Comparison of ENCODE assay signal across 8 cellular contexts in the genomic region with DNA sequence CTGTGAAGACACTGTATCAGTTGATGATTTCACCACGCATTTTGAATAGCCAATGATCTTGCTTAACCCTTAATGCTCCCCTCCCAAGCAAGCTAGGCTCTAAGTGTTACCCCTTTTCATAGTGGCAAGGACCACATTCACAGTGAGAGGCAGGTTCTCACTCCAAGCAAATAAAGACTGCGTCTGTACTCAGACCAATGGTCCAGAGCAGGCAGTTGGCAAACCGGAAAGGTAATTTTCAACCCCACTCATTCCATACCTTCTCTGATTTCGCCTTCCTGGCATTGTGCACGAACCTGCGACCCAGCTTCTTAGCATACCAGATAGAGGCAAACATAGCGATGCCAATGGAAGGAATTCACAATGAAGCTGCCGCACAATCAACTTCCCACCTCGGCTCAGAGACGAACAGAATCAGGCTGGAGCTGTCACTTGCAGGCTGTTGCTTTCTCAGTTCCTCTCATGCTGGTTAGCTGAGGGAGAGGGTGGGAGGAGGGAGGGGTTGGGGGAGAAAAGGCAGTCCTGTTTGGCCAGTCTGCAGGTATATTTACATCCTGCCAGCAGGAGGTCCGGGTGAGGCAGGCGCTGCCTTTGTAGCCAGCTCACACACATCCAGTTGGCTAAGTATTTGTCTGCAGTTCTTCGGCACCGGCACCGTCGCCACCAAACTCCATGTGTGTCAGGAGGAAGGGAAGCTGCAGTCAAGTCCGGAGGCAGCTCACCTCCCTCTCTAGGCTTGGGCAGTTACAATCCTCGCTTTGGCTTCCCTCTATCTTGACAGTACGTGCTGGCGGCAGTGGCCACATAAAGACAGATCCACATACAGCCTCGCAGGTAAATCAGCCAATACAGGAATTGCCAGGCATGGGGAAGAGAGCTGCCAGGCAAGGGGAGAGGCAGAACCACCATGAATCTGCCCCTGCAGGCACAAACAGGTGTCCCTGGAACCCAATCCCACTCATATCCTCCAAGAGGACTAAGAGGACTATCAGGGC.
DNase-seq lines count a peak whose midpoint lies in the region; ATAC-seq, FAIRE-seq and TF ChIP-seq lines count a peak whose summit lies in the region.

No MANE protein-coding gene starts in this region.

- H3K27me3 ChIP-seq in astrocyte (ENCODE audit: insufficient read depth, low read length) (peaks cover 5% of the 10 kb centered on the region), lower lobe of right lung (ENCODE audit: low read depth) (no peaks in the 10 kb centered on the region)

- H4K20me1 ChIP-seq in astrocyte (ENCODE audit: insufficient read depth, low read length): no peaks in the 10 kb centered on the region

- no peaks in the 10 kb centered on the region for H3K36me3 Mint-ChIP-seq in astrocyte (ENCODE audit: low read depth, unreplicated experiment)
- no peaks in the 10 kb centered on the region for H3K36me3 Mint-ChIP-seq in activated T-helper 2 cell treated with anti-CD3 and anti-CD28 coated beads, Interferon-gamma antibody, Interleukin-2, Interleukin-4, amounts not matched to agents 10 μg/mL and 5 μg/mL and 100 μg/mL, durations not matched to agents 14 hours and 24 hours and 36 hours (ENCODE audit: low read depth)

- peak; percentile 97 for DNase-seq in DMS53 (lab: John Stamatoyannopoulos, UW)
- no peak for DNase-seq in astrocyte (ENCODE audit: low read depth)
- DNase-seq in lower lobe of right lung: peak; percentile 50
- DNase-seq in activated T-helper 2 cell treated with anti-CD3 and anti-CD28 coated beads, Interferon-gamma antibody, Interleukin-2, Interleukin-4, amounts not matched to agents 10 μg/mL and 5 μg/mL and 100 μg/mL, durations not matched to agents 14 hours and 24 hours and 36 hours (ENCODE audit: low spot score): no peak
- DNase-seq in germinal center (ENCODE audit: low spot score): no peak
- DNase-seq in SW 1271 (lab: John Stamatoyannopoulos, UW): no peak

- H3K27me3 Mint-ChIP-seq in astrocyte (ENCODE audit: low read depth, unreplicated experiment): peaks cover 17% of the 10 kb centered on the region
- no peaks in the 10 kb centered on the region for H3K27me3 Mint-ChIP-seq in activated T-helper 2 cell treated with anti-CD3 and anti-CD28 coated beads, Interferon-gamma antibody, Interleukin-2, Interleukin-4, amounts not matched to agents 10 μg/mL and 5 μg/mL and 100 μg/mL, durations not matched to agents 14 hours and 24 hours and 36 hours (ENCODE audit: low read depth)

- no peaks in the 10 kb centered on the region for H3K9me3 Mint-ChIP-seq in astrocyte (ENCODE audit: unreplicated experiment)
- H3K9me3 Mint-ChIP-seq in activated T-helper 2 cell treated with anti-CD3 and anti-CD28 coated beads, Interferon-gamma antibody, Interleukin-2, Interleukin-4, amounts not matched to agents 10 μg/mL and 5 μg/mL and 100 μg/mL, durations not matched to agents 14 hours and 24 hours and 36 hours: peaks cover 4% of the 10 kb centered on the region

- H3K4me1 Mint-ChIP-seq in astrocyte (ENCODE audit: low read depth, unreplicated experiment): peaks cover 3% of the 10 kb centered on the region
- no peaks in the 10 kb centered on the region for H3K4me1 Mint-ChIP-seq in activated T-helper 2 cell treated with anti-CD3 and anti-CD28 coated beads, Interferon-gamma antibody, Interleukin-2, Interleukin-4, amounts not matched to agents 10 μg/mL and 5 μg/mL and 100 μg/mL, durations not matched to agents 14 hours and 24 hours and 36 hours (ENCODE audit: low read depth)

- H3K4me3 ChIP-seq in astrocyte (ENCODE audit: insufficient read depth, low read depth, low read length): peak overlapping the region; percentile 41
- H3K4me3 ChIP-seq in lower lobe of right lung: no peak overlapping the region

- TF ChIP-seq CTCF in astrocyte (IDR thresholded peaks at IDR 0.05; ENCODE audit: insufficient read depth, low read depth, low read length) (no peak), lower lobe of right lung (IDR thresholded peaks at IDR 0.05) (no peak)

- H2AFZ ChIP-seq in astrocyte (ENCODE audit: low read depth, low read length): peak overlapping the region; percentile 49

- no peaks in the 10 kb centered on the region for H3K79me2 ChIP-seq in astrocyte (ENCODE audit: insufficient read depth, low read length)

- FAIRE-seq in astrocyte (lab: Jason Lieb, UNC): no peak

- no peaks in the 10 kb centered on the region for H3K9me3 ChIP-seq in astrocyte (ENCODE audit: insufficient read depth, low read depth, low read length)
- no peaks in the 10 kb centered on the region for H3K9me3 ChIP-seq in lower lobe of right lung

- H3K27ac ChIP-seq in astrocyte (ENCODE audit: low read depth, low read length) (no peak overlapping the region), lower lobe of right lung (no peak overlapping the region)

- intact Hi-C loops in lower lobe of right lung (cut with DNase I): no loop called here
- intact Hi-C loops in activated T-helper 2 cell treated with anti-CD3 and anti-CD28 coated beads, Interferon-gamma antibody, Interleukin-2, Interleukin-4, amounts not matched to agents 10 μg/mL and 5 μg/mL and 100 μg/mL, durations not matched to agents 14 hours and 24 hours and 36 hours (cut with micrococcal nuclease): no loop called here

- no peak overlapping the region for H3K27ac Mint-ChIP-seq in astrocyte (ENCODE audit: unreplicated experiment)
- no peak overlapping the region for H3K27ac Mint-ChIP-seq in activated T-helper 2 cell treated with anti-CD3 and anti-CD28 coated beads, Interferon-gamma antibody, Interleukin-2, Interleukin-4, amounts not matched to agents 10 μg/mL and 5 μg/mL and 100 μg/mL, durations not matched to agents 14 hours and 24 hours and 36 hours

- H3K4me1 ChIP-seq in astrocyte (ENCODE audit: insufficient read depth, low read length) (no peaks in the 10 kb centered on the region), lower lobe of right lung (no peaks in the 10 kb centered on the region)

- peak; percentile 96 for ATAC-seq in GM21360 (IDR thresholded peaks at IDR 0.05; ENCODE audit: unreplicated experiment)
- ATAC-seq in HG03521 (IDR thresholded peaks at IDR 0.05; ENCODE audit: unreplicated experiment): peak; percentile 90
- ATAC-seq in lower lobe of right lung: peak; percentile 45 to 75

- peak overlapping the region; percentile 70 for H3K4me3 Mint-ChIP-seq in astrocyte (ENCODE audit: unreplicated experiment)
- H3K4me3 Mint-ChIP-seq in activated T-helper 2 cell treated with anti-CD3 and anti-CD28 coated beads, Interferon-gamma antibody, Interleukin-2, Interleukin-4, amounts not matched to agents 10 μg/mL and 5 μg/mL and 100 μg/mL, durations not matched to agents 14 hours and 24 hours and 36 hours (ENCODE audit: low read depth): no peak overlapping the region

- peak overlapping the region; percentile 82 for H3K4me2 ChIP-seq in astrocyte (ENCODE audit: low read length)

- no peak overlapping the region for H3K9ac ChIP-seq in astrocyte (ENCODE audit: low read length)

- no peaks in the 10 kb centered on the region for H3K36me3 ChIP-seq in astrocyte (ENCODE audit: insufficient read depth, low read length)
- H3K36me3 ChIP-seq in lower lobe of right lung: no peaks in the 10 kb centered on the region

Comparison
In these comparisons a context has a peak if more than half of its experiments do, and no peak if none do; other contexts are left out.
1. DNase-seq: peak in DMS53 (single experiment) and lower lobe of right lung (single experiment); none in astrocyte (single experiment), activated T-helper 2 cell treated with anti-CD3 and anti-CD28 coated beads, Interferon-gamma antibody, Interleukin-2, Interleukin-4, amounts not matched to agents 10 μg/mL and 5 μg/mL and 100 μg/mL, durations not matched to agents 14 hours and 24 hours and 36 hours (single experiment), germinal center (single experiment) and SW 1271 (0 of 2).
2. Peak in every context shown above with its lines, with median percentiles within 50 percentile points of each other: ATAC-seq.